16 cellular contexts compared by ENCODE assay signal in the genomic region with DNA sequence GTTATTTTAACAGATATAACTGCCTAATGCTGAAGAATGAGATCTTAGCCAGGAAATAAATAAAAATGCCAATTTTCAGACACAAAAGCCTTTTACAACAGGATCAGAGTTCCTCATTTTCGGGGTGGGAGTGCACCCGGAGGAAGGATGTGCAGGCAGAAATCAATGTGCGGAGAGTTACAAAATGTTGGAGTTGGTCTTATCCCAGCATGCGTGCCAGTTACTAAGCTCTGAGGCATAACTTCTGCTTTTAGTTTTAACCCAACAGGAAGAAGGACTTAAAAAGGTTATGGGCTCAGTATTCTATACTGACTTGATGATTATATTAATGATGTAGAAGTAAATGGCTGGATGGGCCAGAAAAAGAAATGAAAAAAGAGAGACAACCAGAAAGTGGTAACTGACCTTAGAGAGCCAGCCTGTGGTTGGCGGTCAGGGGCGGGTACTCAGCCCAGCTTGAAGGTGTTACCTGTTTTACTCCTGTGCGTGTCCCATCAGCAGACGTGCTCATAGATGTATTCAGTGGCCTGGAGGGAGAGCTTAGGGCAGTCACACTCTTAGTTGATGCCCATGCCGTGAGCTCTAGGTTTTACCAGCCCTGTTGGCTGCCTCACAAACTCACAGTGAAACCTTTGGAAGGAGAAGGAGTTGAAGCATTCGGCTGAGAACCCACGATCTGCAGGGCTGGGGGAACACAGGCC.
DNase-seq lines count a peak whose midpoint lies in the region; ATAC-seq, FAIRE-seq and TF ChIP-seq lines count a peak whose summit lies in the region.
"Had no signal": no experiment of that assay in that cellular context is flagged by ENCODE, and none has a peak within 500 bp of the region (broad histone marks: within the 10 kb centered on the region; RNA-seq: fewer than 3 reads in every experiment).

No MANE protein-coding gene starts in this region.

- DNase-seq in Right ventricle myocardium inferior (ENCODE audit: missing footprints) = no peak
- no peak for DNase-seq in cardiac septum (ENCODE audit: low spot score)
- DNase-seq in astrocyte (ENCODE audit: low read depth) = no peak
- no peak for DNase-seq in naive thymus-derived CD4-positive, alpha-beta T cell
- no peak for DNase-seq in uterus
- no peak for DNase-seq in cerebellum (ENCODE audit: low spot score)
- DNase-seq: activated CD4-positive, CD25-positive, alpha-beta regulatory T cell; activated naive CD8-positive, alpha-beta T cell treated with anti-CD3 and anti-CD28 coated beads, Interleukin-2, amount 50 U/mL, for 24 hours; cerebellar nuclear complex; COR-L47; stimulated activated CD4-positive, alpha-beta T cell treated with anti-CD3 and anti-CD28 coated beads, Interleukin-2, amount 100 ng/mL, for 48 hours had no signal

- no peaks in the 10 kb centered on the region for H3K9me3 ChIP-seq in astrocyte (ENCODE audit: insufficient read depth, low read depth, low read length)
- H3K9me3 ChIP-seq in naive thymus-derived CD4-positive, alpha-beta T cell (ENCODE audit: control insufficient read depth in 2 of 3, low read length in 3 of 3) = no peaks in the 10 kb centered on the region
- no peaks in the 10 kb centered on the region for H3K9me3 ChIP-seq in uterus

- no peak overlapping the region for H3K9ac ChIP-seq in astrocyte (ENCODE audit: low read length)

- H3K4me3 ChIP-seq in astrocyte (ENCODE audit: insufficient read depth, low read depth, low read length) (no peak overlapping the region), uterus (no peak overlapping the region)
- no peak overlapping the region for H3K4me3 ChIP-seq in naive thymus-derived CD4-positive, alpha-beta T cell (ENCODE audit: low read length)

- no peaks in the 10 kb centered on the region for H4K20me1 ChIP-seq in astrocyte (ENCODE audit: insufficient read depth, low read length)

- no peak overlapping the region for H2AFZ ChIP-seq in astrocyte (ENCODE audit: low read depth, low read length)

- H3K4me2 ChIP-seq in astrocyte (ENCODE audit: low read length) = no peak overlapping the region

- peaks cover 5% of the 10 kb centered on the region for H3K27me3 Mint-ChIP-seq in astrocyte (ENCODE audit: low read depth, unreplicated experiment)
- H3K27me3 Mint-ChIP-seq in naive thymus-derived CD4-positive, alpha-beta T cell = peaks cover 0 to 16% (median 6%) of the 10 kb centered on the region in 5 donors

- no peaks in the 10 kb centered on the region for H3K9me3 Mint-ChIP-seq in astrocyte (ENCODE audit: unreplicated experiment)
- H3K9me3 Mint-ChIP-seq in naive thymus-derived CD4-positive, alpha-beta T cell = no peaks in the 10 kb centered on the region
- H3K9me3 Mint-ChIP-seq: activated naive CD8-positive, alpha-beta T cell treated with anti-CD3 and anti-CD28 coated beads, Interleukin-2, amount 50 U/mL, for 24 hours had no signal

- H3K27ac ChIP-seq in astrocyte (ENCODE audit: low read depth, low read length) (no peak overlapping the region), uterus (peak overlapping the region; percentile 71 to 80)
- no peak overlapping the region for H3K27ac ChIP-seq in naive thymus-derived CD4-positive, alpha-beta T cell (ENCODE audit: low read depth, low read length)

- CTCF ChIA-PET in naive thymus-derived CD4-positive, alpha-beta T cell (lab: Charles Lee) = interaction anchor here (1.2 kb wide), 1 partner anchor 209 kb away, joined by 4 read pairs; no protein-coding TSS in a partner anchor

- no peak overlapping the region for H3K4me3 Mint-ChIP-seq in astrocyte (ENCODE audit: unreplicated experiment)
- no peak overlapping the region for H3K4me3 Mint-ChIP-seq in naive thymus-derived CD4-positive, alpha-beta T cell
- H3K4me3 Mint-ChIP-seq: activated naive CD8-positive, alpha-beta T cell treated with anti-CD3 and anti-CD28 coated beads, Interleukin-2, amount 50 U/mL, for 24 hours had no signal

- intact Hi-C loops in Right ventricle myocardium inferior (cut with DNase I) = no loop called here
- intact Hi-C loops in cardiac septum (cut with DNase I) = no loop called here
- intact Hi-C loops in naive thymus-derived CD4-positive, alpha-beta T cell (cut with micrococcal nuclease) = no loop called here
- intact Hi-C loops in uterus (cut with DNase I; ENCODE audit: low total_unique reads) = no loop called here

- H3K27ac Mint-ChIP-seq in astrocyte (ENCODE audit: unreplicated experiment) = peak overlapping the region; percentile 6
- no peak overlapping the region for H3K27ac Mint-ChIP-seq in naive thymus-derived CD4-positive, alpha-beta T cell
- H3K27ac Mint-ChIP-seq: activated naive CD8-positive, alpha-beta T cell treated with anti-CD3 and anti-CD28 coated beads, Interleukin-2, amount 50 U/mL, for 24 hours had no signal

- no peak for FAIRE-seq in astrocyte (lab: Jason Lieb, UNC)
- FAIRE-seq: HTR-8/SVneo, islet of Langerhans, urothelium cell line had no signal

- H3K79me2 ChIP-seq in astrocyte (ENCODE audit: insufficient read depth, low read length) = no peaks in the 10 kb centered on the region

- H3K4me1 ChIP-seq in astrocyte (ENCODE audit: insufficient read depth, low read length) = no peaks in the 10 kb centered on the region
- H3K4me1 ChIP-seq in naive thymus-derived CD4-positive, alpha-beta T cell (ENCODE audit: control insufficient read depth in 2 of 2, insufficient read depth in 2 of 2, low read length in 2 of 2) = no peaks in the 10 kb centered on the region
- peaks cover 0 to 8% of the 10 kb centered on the region in 2 donors for H3K4me1 ChIP-seq in uterus

- H3K4me1 Mint-ChIP-seq in astrocyte (ENCODE audit: low read depth, unreplicated experiment) = no peaks in the 10 kb centered on the region
- H3K4me1 Mint-ChIP-seq in naive thymus-derived CD4-positive, alpha-beta T cell = no peaks in the 10 kb centered on the region
- H3K4me1 Mint-ChIP-seq: activated naive CD8-positive, alpha-beta T cell treated with anti-CD3 and anti-CD28 coated beads, Interleukin-2, amount 50 U/mL, for 24 hours had no signal

- ATAC-seq in Right ventricle myocardium inferior (peak; percentile 27), GM18867 (IDR thresholded peaks at IDR 0.05; ENCODE audit: unreplicated experiment) (no peak), HG03280 (IDR thresholded peaks at IDR 0.05; ENCODE audit: unreplicated experiment) (no peak)
- ATAC-seq in naive thymus-derived CD4-positive, alpha-beta T cell = peak; percentile 63
- ATAC-seq: activated naive CD8-positive, alpha-beta T cell treated with anti-CD3 and anti-CD28 coated beads, Interleukin-2, amount 50 U/mL, for 24 hours had no signal

- POLR2A ChIA-PET in naive thymus-derived CD4-positive, alpha-beta T cell (lab: Charles Lee) = no interaction called here

- H3K27me3 ChIP-seq in astrocyte (ENCODE audit: insufficient read depth, low read length) = peaks cover 2% of the 10 kb centered on the region
- H3K27me3 ChIP-seq in naive thymus-derived CD4-positive, alpha-beta T cell (ENCODE audit: control insufficient read depth in 2 of 2, insufficient read depth in 2 of 2, low read length in 2 of 2) = no peaks in the 10 kb centered on the region
- H3K27me3 ChIP-seq in uterus = no peaks in the 10 kb centered on the region

- H3K36me3 Mint-ChIP-seq in astrocyte (ENCODE audit: low read depth, unreplicated experiment) = no peaks in the 10 kb centered on the region
- no peaks in the 10 kb centered on the region for H3K36me3 Mint-ChIP-seq in naive thymus-derived CD4-positive, alpha-beta T cell

- TF ChIP-seq CTCF in astrocyte (IDR thresholded peaks at IDR 0.05; ENCODE audit: insufficient read depth, low read depth, low read length) (no peak), uterus (IDR thresholded peaks at IDR 0.05) (no peak)

- TF ChIP-seq POLR2A in uterus (IDR thresholded peaks at IDR 0.05) = no peak

- H3K36me3 ChIP-seq in astrocyte (ENCODE audit: insufficient read depth, low read length) (no peaks in the 10 kb centered on the region), uterus (no peaks in the 10 kb centered on the region)
- no peaks in the 10 kb centered on the region for H3K36me3 ChIP-seq in naive thymus-derived CD4-positive, alpha-beta T cell (ENCODE audit: control insufficient read depth in 2 of 3, insufficient read depth in 3 of 3, low read length in 3 of 3)

Comparison
In these comparisons a context has a peak if more than half of its experiments do, and no peak if none do; other contexts are left out.
1. ATAC-seq: peak in Right ventricle myocardium inferior (single experiment) and naive thymus-derived CD4-positive, alpha-beta T cell (single experiment); none in GM18867 (single experiment) and HG03280 (single experiment).
2. H3K27ac ChIP-seq: peak in uterus (2 of 2); none in astrocyte (single experiment) and naive thymus-derived CD4-positive, alpha-beta T cell (single experiment).